8 cellular contexts compared by ENCODE assay signal in the genomic region with DNA sequence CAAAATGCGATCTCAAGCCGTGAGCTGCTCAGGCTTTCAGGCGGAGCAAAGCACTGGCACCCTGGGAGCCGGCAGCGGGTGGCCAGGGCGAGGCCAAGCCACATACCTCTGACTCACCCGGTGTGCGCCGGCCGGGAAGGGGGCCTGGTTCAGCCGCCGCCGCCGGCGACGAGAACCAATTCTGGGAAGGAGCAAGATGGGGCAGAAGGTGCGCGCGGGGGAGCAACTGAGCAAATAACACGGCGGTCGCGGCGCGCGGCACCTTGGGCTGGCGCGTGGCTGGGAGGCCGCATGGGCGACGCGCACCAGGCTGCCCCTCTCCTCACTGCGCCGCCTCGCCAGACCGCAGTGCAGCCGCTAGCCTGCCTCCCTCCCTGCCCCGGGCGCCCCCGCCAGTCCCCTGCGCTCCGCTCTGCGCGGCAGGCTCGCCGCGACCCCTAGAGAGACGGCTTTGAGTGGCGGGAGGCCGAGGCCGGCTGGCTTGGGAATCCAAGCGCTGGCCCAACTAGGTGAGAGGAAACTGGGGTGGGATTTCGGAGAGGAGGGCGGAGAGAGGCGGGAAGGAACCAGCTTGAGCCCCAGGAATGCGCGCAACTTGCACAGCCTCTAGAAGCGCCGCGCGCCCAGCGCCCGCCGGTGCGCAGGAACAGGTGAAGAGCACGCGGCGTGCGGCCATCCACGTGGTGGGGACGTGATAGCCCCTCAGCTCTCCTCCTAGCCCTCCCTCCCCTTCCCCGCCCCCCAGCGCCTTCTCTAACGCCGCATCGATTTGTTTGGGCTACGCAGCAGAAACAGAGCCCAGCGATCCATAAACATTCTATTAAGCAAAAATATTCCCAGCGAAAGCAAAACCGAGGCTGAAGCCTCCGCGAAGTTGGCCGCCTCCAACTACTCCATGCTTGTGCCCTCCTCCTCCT. TPM values are rescaled to one million over a fixed set of nuclear protein-coding genes. Genes with fewer than 3 reads are reported as not detected.
DNase-seq lines count a peak whose midpoint lies in the region; ATAC-seq and TF ChIP-seq lines count a peak whose summit lies in the region.

No MANE protein-coding gene starts in this region.

- H3K9me3 Mint-ChIP-seq in memory B cell (no peaks in the 10 kb centered on the region), type B pancreatic cell (no peaks in the 10 kb centered on the region)

- H3K4me1 Mint-ChIP-seq in memory B cell (peaks cover 25% of the 10 kb centered on the region), type B pancreatic cell (ENCODE audit: unreplicated experiment) (peaks cover 46% of the 10 kb centered on the region)

- peak overlapping the region; percentile 81 for H3K4me3 Mint-ChIP-seq in memory B cell
- H3K4me3 Mint-ChIP-seq in type B pancreatic cell = peak overlapping the region; percentile 91

- H3K27ac Mint-ChIP-seq in memory B cell = no peak overlapping the region
- peak overlapping the region; percentile 63 for H3K27ac Mint-ChIP-seq in type B pancreatic cell

- TF ChIP-seq CTCF in coronary artery (IDR thresholded peaks at IDR 0.05) = no peak
- no peak for TF ChIP-seq CTCF in type B pancreatic cell (conservative IDR thresholded peaks at IDR 0.05)

- H3K4me3 ChIP-seq in coronary artery = peak overlapping the region; percentile 77

- H3K27me3 Mint-ChIP-seq in memory B cell = peaks cover 12% of the 10 kb centered on the region
- peaks cover 71% of the 10 kb centered on the region for H3K27me3 Mint-ChIP-seq in type B pancreatic cell

- no peaks in the 10 kb centered on the region for H3K36me3 Mint-ChIP-seq in memory B cell
- H3K36me3 Mint-ChIP-seq in type B pancreatic cell = peaks cover 10% of the 10 kb centered on the region

- H3K27ac ChIP-seq in coronary artery = peak overlapping the region; percentile 76 to 93

- in situ Hi-C loops in KBM-7 (cut with MboI; ENCODE audit: low pct_unique_long_range_greater_than_20kb, low sequenced_read_pairs) = no loop called here

- no peak for ATAC-seq in memory B cell (ENCODE audit: low read depth)
- ATAC-seq in GM21360 (IDR thresholded peaks at IDR 0.05; ENCODE audit: unreplicated experiment) = no peak

- DNase-seq in D341Med (ENCODE audit: low spot score) = peak; percentile 52
- peak; percentile 19 for DNase-seq in NCI-H460 (ENCODE audit: extremely low read depth, low read depth)
- peak; percentile 82 for DNase-seq in coronary artery (ENCODE audit: low spot score)
- no peak for DNase-seq in memory B cell (ENCODE audit: low spot score in 2 of 2)
- no peak for DNase-seq in type B pancreatic cell (ENCODE audit: extremely low spot score, unreplicated experiment)
- DNase-seq in NCI-H524 treated with DMSO at 0.1 percent for 48 hours (lab: John Stamatoyannopoulos, UW) = no peak
- no peak for DNase-seq in KBM-7

RNA-seq across cellular contexts. Expression of gene NRP2, which starts 3.3 kb away (rescaled TPM):
- total RNA-seq in NCI-H460 (2014; rRNA removed; shearing (Covaris generic)) = 6.7 and 7.4 TPM in 2 replicates
- polyA plus RNA-seq in NCI-H460 (2014; cell fraction: nucleus; rRNA removed) = 0.98 and 2.4 TPM in 2 replicates
- 18.7 and 109 TPM in 2 replicates for total RNA-seq in type B pancreatic cell (ENCODE audit: low replicate concordance)

Comparison
In these comparisons a context has a peak if more than half of its experiments do, and no peak if none do; other contexts are left out.
1. DNase-seq: peak in D341Med (single experiment), NCI-H460 (single experiment) and coronary artery (single experiment); none in memory B cell (0 of 2), type B pancreatic cell (single experiment), NCI-H524 treated with DMSO at 0.1 percent for 48 hours (single experiment) and KBM-7 (single experiment).